Comparison of ENCODE assay signal across 20 cellular contexts in the genomic region with DNA sequence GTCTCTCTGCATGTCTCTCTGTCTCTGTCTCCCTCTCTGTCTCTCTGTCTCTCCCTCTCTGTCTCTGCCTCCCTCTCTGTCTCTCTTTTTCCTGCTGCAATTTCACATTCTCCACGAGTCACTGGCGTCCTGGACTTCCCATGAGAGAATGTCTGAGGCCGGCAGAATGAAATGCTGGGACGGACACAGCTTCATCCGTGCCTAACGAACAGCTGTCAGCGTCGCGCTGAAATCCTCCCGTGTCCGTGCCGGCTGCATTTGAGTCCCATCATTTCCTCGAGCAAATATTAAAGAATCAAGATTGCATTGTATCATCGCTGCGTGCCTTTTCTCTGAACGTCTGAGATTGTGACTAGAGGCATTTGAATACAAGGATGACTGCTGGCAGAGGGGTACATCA.
A peak's percentile ranks its signal among the peaks of the same experiment; 100 is the strongest.
DNase-seq lines count a peak whose midpoint lies in the region; ATAC-seq and TF ChIP-seq lines count a peak whose summit lies in the region.
"Had no signal": no experiment of that assay in that cellular context is flagged by ENCODE, and none has a peak within 500 bp of the region (broad histone marks: within the 10 kb centered on the region; RNA-seq: fewer than 3 reads in every experiment).

No MANE protein-coding gene starts in this region.

- no peaks in the 10 kb centered on the region for H3K27me3 ChIP-seq in PC-3 (ENCODE audit: low read length)
- no peaks in the 10 kb centered on the region for H3K27me3 ChIP-seq in neural progenitor cell
- H3K27me3 ChIP-seq: BE2C, SJSA1 had no signal

- H3K9ac ChIP-seq in PC-3 (ENCODE audit: low read length) (no peak overlapping the region), neural progenitor cell (no peak overlapping the region)

- no peak overlapping the region for H3K27ac ChIP-seq in PC-3 (ENCODE audit: low read length)
- H3K27ac ChIP-seq in neural progenitor cell = no peak overlapping the region
- H3K27ac ChIP-seq: SJSA1 had no signal

- no peaks in the 10 kb centered on the region for H3F3A ChIP-seq in PC-3 (ENCODE audit: low read length, unreplicated experiment)
- H3F3A ChIP-seq in neural progenitor cell (ENCODE audit: low read depth) = no peaks in the 10 kb centered on the region

- H3K9me3 ChIP-seq in PC-3 (ENCODE audit: low read length) (no peaks in the 10 kb centered on the region), neural progenitor cell (ENCODE audit: low read depth) (no peaks in the 10 kb centered on the region)
- H3K9me3 ChIP-seq: BE2C had no signal

- H3K79me2 ChIP-seq in PC-3 (ENCODE audit: low read length) = no peaks in the 10 kb centered on the region
- no peaks in the 10 kb centered on the region for H3K79me2 ChIP-seq in neural progenitor cell (ENCODE audit: low read depth)

- H2AFZ ChIP-seq in PC-3 (ENCODE audit: low read length) = peak overlapping the region; percentile 67
- H2AFZ ChIP-seq in neural progenitor cell (replicated peaks) = no peak overlapping the region
- H2AFZ ChIP-seq: GM23338 had no signal

- DNase-seq in NCI-H748 (lab: John Stamatoyannopoulos, UW; ENCODE audit: unreplicated experiment) (peak; percentile 12), NCI-H748 treated with DMSO at 0.1 percent for 48 hours (lab: John Stamatoyannopoulos, UW) (no peak), PC-3 (no peak), glutamatergic neuron (peak; percentile 43), retina (peak; percentile 40), neural progenitor cell (ENCODE audit: low spot score) (no peak)
- DNase-seq: BE2C; CD4-positive, alpha-beta memory T cell; GF-D8; NCI-H1105 treated with DMSO at 0.1 percent for 48 hours; NCI-H187; NCI-H2107; NCI-H345; NCI-H774; SW 1271 had no signal

- no peaks in the 10 kb centered on the region for H3K4me1 ChIP-seq in PC-3 (ENCODE audit: insufficient read depth, low read length)
- no peaks in the 10 kb centered on the region for H3K4me1 ChIP-seq in neural progenitor cell
- H3K4me1 ChIP-seq: BE2C, SJSA1 had no signal

- POLR2A ChIA-PET in PC-3 (lab: Charles Lee; ENCODE audit: unreplicated experiment) = no interaction called here

- H3K27ac Mint-ChIP-seq in glutamatergic neuron (ENCODE audit: unreplicated experiment) = no peak overlapping the region
- H3K27ac Mint-ChIP-seq in neural progenitor cell = no peak overlapping the region
- H3K27ac Mint-ChIP-seq: CD4-positive, alpha-beta memory T cell; GM23338 had no signal

- intact Hi-C loops in PC-3 (cut with micrococcal nuclease) = no loop called here

- H3K27me3 Mint-ChIP-seq in glutamatergic neuron (ENCODE audit: unreplicated experiment) (no peaks in the 10 kb centered on the region), neural progenitor cell (ENCODE audit: insufficient read depth, low read depth) (peaks cover 6% of the 10 kb centered on the region)

- H3K4me3 Mint-ChIP-seq in glutamatergic neuron (ENCODE audit: unreplicated experiment) = no peak overlapping the region
- no peak overlapping the region for H3K4me3 Mint-ChIP-seq in neural progenitor cell
- H3K4me3 Mint-ChIP-seq: CD4-positive, alpha-beta memory T cell; GM23338 had no signal

- no peaks in the 10 kb centered on the region for H4K20me1 ChIP-seq in PC-3 (ENCODE audit: low read length)
- no peaks in the 10 kb centered on the region for H4K20me1 ChIP-seq in neural progenitor cell (ENCODE audit: low read depth)

- no peak for TF ChIP-seq CTCF in PC-3 (conservative IDR thresholded peaks at IDR 0.05; ENCODE audit: low read depth, low read length)
- TF ChIP-seq CTCF in glutamatergic neuron (IDR thresholded peaks at IDR 0.05; ENCODE audit: partially characterized antibody, unreplicated experiment) = no peak
- TF ChIP-seq CTCF in neural progenitor cell (IDR thresholded peaks at IDR 0.05) = no peak

- H3K4me1 Mint-ChIP-seq in glutamatergic neuron (ENCODE audit: low read depth, unreplicated experiment) (no peaks in the 10 kb centered on the region), neural progenitor cell (peaks cover 2% of the 10 kb centered on the region)
- H3K4me1 Mint-ChIP-seq: CD4-positive, alpha-beta memory T cell had no signal

- H3K9me3 Mint-ChIP-seq in glutamatergic neuron (ENCODE audit: unreplicated experiment) (peaks cover 1% of the 10 kb centered on the region), neural progenitor cell (peaks cover 3% of the 10 kb centered on the region)

- H3K36me3 Mint-ChIP-seq in glutamatergic neuron (ENCODE audit: unreplicated experiment) (no peaks in the 10 kb centered on the region), neural progenitor cell (no peaks in the 10 kb centered on the region)
- H3K36me3 Mint-ChIP-seq: CD4-positive, alpha-beta memory T cell had no signal

- no TSS peak for BruUV-seq in PC-3 (replicated peaks; lab: Mats Ljungman, UMichigan)

- no peaks in the 10 kb centered on the region for H3K36me3 ChIP-seq in PC-3 (ENCODE audit: low read depth, low read length)
- H3K36me3 ChIP-seq in neural progenitor cell = no peaks in the 10 kb centered on the region
- H3K36me3 ChIP-seq: BE2C, SJSA1 had no signal

- CTCF ChIA-PET in PC-3 (lab: Charles Lee) = no interaction called here

- H3K9me2 ChIP-seq in PC-3 (replicated peaks; ENCODE audit: low read length) = no peaks in the 10 kb centered on the region

- H3K4me2 ChIP-seq in PC-3 (ENCODE audit: low read length) (peak overlapping the region; percentile 51), neural progenitor cell (no peak overlapping the region)
- H3K4me2 ChIP-seq: GM23338 had no signal

- H3K4me3 ChIP-seq in PC-3 (ENCODE audit: low read length) (0 out of 2 replicates have a peak overlapping the region, but pooled peaks have one; percentile 26), neural progenitor cell (no peak overlapping the region)
- H3K4me3 ChIP-seq: GM23338, SJSA1 had no signal

- no peak for ATAC-seq in PC-3
- ATAC-seq in GM18502 (IDR thresholded peaks at IDR 0.05; ENCODE audit: poor library complexity, unreplicated experiment) = no peak
- no peak for ATAC-seq in GM21367 (IDR thresholded peaks at IDR 0.05; ENCODE audit: unreplicated experiment)
- ATAC-seq: GM23338, HCT116 had no signal

Comparison
In these comparisons a context has a peak if more than half of its experiments do, and no peak if none do; other contexts are left out.
1. DNase-seq: peak in NCI-H748 (single experiment), glutamatergic neuron (single experiment) and retina (single experiment); none in NCI-H748 treated with DMSO at 0.1 percent for 48 hours (single experiment), PC-3 (single experiment) and neural progenitor cell (single experiment).